In genomic region chr11:58134151-58134550, GRCh38 we compare ENCODE assay signal across 22 cellular contexts. TPM values are rescaled to one million over a fixed set of nuclear protein-coding genes. Genes with fewer than 3 reads are reported as not detected.
DNase-seq lines count a peak whose midpoint lies in the region; ATAC-seq and TF ChIP-seq lines count a peak whose summit lies in the region.
"Had no signal": no experiment of that assay in that cellular context is flagged by ENCODE, and none has a peak within 500 bp of the region (broad histone marks: within the 10 kb centered on the region; RNA-seq: fewer than 3 reads in every experiment).

No MANE protein-coding gene starts in this region.

- no peaks in the 10 kb centered on the region for H4K20me1 ChIP-seq in GM23248 (ENCODE audit: insufficient read depth)

- no peaks in the 10 kb centered on the region for H3F3A ChIP-seq in GM23248 (ENCODE audit: insufficient read depth)

- H2BK15ac ChIP-seq in mesendoderm (replicated peaks; ENCODE audit: low read depth), result no peak overlapping the region

- no peak overlapping the region for H3K9ac ChIP-seq in GM23248
- no peak overlapping the region for H3K9ac ChIP-seq in mesendoderm (ENCODE audit: low read length)

- H4K8ac ChIP-seq in mesendoderm (ENCODE audit: low read depth, low read length), result no peak overlapping the region

- CTCF ChIA-PET in HEK293T (lab: Yijun Ruan, JAX), result interaction anchor here (0.6 kb wide), 2 partner anchors 640 to 824 kb away, joined by 3 read pairs; no protein-coding TSS in a partner anchor

- WGBS in GM23248 (ENCODE audit: low coverage in 1 of 2, low lambda C conversion rate in 2 of 2, missing lambda C conversion rate in 2 of 2), 2 experiments, result 10 to 18% methylated on average over 1 of the region's 1 CpG
- WGBS in mesendoderm (ENCODE audit: extremely low coverage, insufficient coverage, low lambda C conversion rate), result no CpG with 5 or more reads among the region's 1 CpG

- no peaks in the 10 kb centered on the region for H3K27me3 ChIP-seq in GM23248 (replicated peaks; ENCODE audit: insufficient read depth)
- H3K27me3 ChIP-seq in mesendoderm (ENCODE audit: insufficient read depth, low read length, poor library complexity), result no peaks in the 10 kb centered on the region
- H3K27me3 ChIP-seq in tibial artery, result no peaks in the 10 kb centered on the region

- intact Hi-C loops in tibial artery (cut with DNase I; ENCODE audit: low total_unique reads), result no loop called here

- ATAC-seq in HG03521 (IDR thresholded peaks at IDR 0.05; ENCODE audit: unreplicated experiment) (no peak), HG03025 (IDR thresholded peaks at IDR 0.05; ENCODE audit: low FRiP score, unreplicated experiment) (no peak)
- ATAC-seq: Right ventricle myocardium inferior had no signal

- H3K56ac ChIP-seq in mesendoderm (ENCODE audit: low read length), result no peak overlapping the region

- H3K18ac ChIP-seq in mesendoderm (ENCODE audit: low read length), result no peak overlapping the region

- H3K36me3 ChIP-seq in GM23248 (ENCODE audit: low read depth), result no peaks in the 10 kb centered on the region
- no peaks in the 10 kb centered on the region for H3K36me3 ChIP-seq in mesendoderm (ENCODE audit: control insufficient read depth, insufficient read depth, low read length)
- H3K36me3 ChIP-seq in tibial artery, result no peaks in the 10 kb centered on the region

- H3K9me3 ChIP-seq in GM23248 (ENCODE audit: low read depth) (no peaks in the 10 kb centered on the region), tibial artery (no peaks in the 10 kb centered on the region)

- no peaks in the 10 kb centered on the region for H3K4me1 ChIP-seq in GM23248 (ENCODE audit: insufficient read depth)
- H3K4me1 ChIP-seq in mesendoderm (ENCODE audit: control insufficient read depth, low read depth, low read length), result no peaks in the 10 kb centered on the region
- H3K4me1 ChIP-seq in tibial artery, result no peaks in the 10 kb centered on the region

- H3K4me2 ChIP-seq in GM23248 (ENCODE audit: unreplicated experiment) (no peak overlapping the region), mesendoderm (ENCODE audit: low read length) (no peak overlapping the region)

- no peaks in the 10 kb centered on the region for H3K9me2 ChIP-seq in GM23248 (ENCODE audit: insufficient read depth)

- H3K27ac ChIP-seq in GM23248, result no peak overlapping the region
- no peak overlapping the region for H3K27ac ChIP-seq in mesendoderm (ENCODE audit: low read depth, low read length)
- H3K27ac ChIP-seq in tibial artery, result no peak overlapping the region

- no peak overlapping the region for H3K4ac ChIP-seq in mesendoderm (ENCODE audit: low read depth, low read length)

- H2BK120ac ChIP-seq in mesendoderm (ENCODE audit: low read depth, low read length), result no peak overlapping the region

- TF ChIP-seq CTCF in tibial artery (IDR thresholded peaks at IDR 0.05), result no peak

- no peak overlapping the region for H2BK5ac ChIP-seq in mesendoderm (ENCODE audit: low read length)

- H3K4me3 ChIP-seq in GM23248 (no peak overlapping the region), mesendoderm (ENCODE audit: low read length) (no peak overlapping the region), tibial artery (no peak overlapping the region)

- POLR2A ChIA-PET in HEK293T (lab: Yijun Ruan, JAX), result no interaction called here

- no peak overlapping the region for H4K5ac ChIP-seq in mesendoderm (ENCODE audit: low read length)

- H3K79me2 ChIP-seq in GM23248 (ENCODE audit: insufficient read depth) (no peaks in the 10 kb centered on the region), mesendoderm (ENCODE audit: control insufficient read depth, insufficient read depth, low read length) (no peaks in the 10 kb centered on the region)

- in situ Hi-C loops in GM23248 (cut with MboI), result no loop called here
- in situ Hi-C loops in SK-MEL-5 (cut with HindIII; ENCODE audit: low pct_unique_long_range_greater_than_20kb, low sequenced_read_pairs), result no loop called here

- H2AK5ac ChIP-seq in mesendoderm (ENCODE audit: low read length), result no peak overlapping the region

- no peak overlapping the region for H2AFZ ChIP-seq in GM23248

- DNase-seq in GM23248 (peak; percentile 6), SK-MEL-5 (ENCODE audit: low read depth, low spot score) (peak; percentile 28), mesendoderm (peak; percentile 35), HEK293T (ENCODE audit: extremely low spot score) (no peak), tibial artery (no peak)
- DNase-seq: ACHN; C1 segment of cervical spinal cord; GOT3; HFFc6; Kasumi-1; MM.1S; NCI-H1092; NCI-H1436 treated with DMSO at 0.1 percent for 48 hours; NCI-H2029; NCI-H2171; NCI-H526 treated with DMSO at 0.1 percent for 48 hours; NK-92 treated with Interleukin-12 subunit alpha and Interleukin-12 subunit beta, amount 100 ng/mL, for 24 hours had no signal

- H3K79me1 ChIP-seq in mesendoderm (ENCODE audit: low read length), result no peaks in the 10 kb centered on the region

- no peak overlapping the region for H3K23ac ChIP-seq in mesendoderm (ENCODE audit: low read length)

TF ChIP-seq in HEK293T, 16 proteins besides CTCF, POLR2A, EP300 and RAD21:
- TF ChIP-seq HDGF (IDR thresholded peaks at IDR 0.05; ENCODE audit: borderline replicate concordance), result no peak
- TF ChIP-seq LEF1 (IDR thresholded peaks at IDR 0.05; ENCODE audit: borderline replicate concordance), result no peak
- TF ChIP-seq PKNOX1 (IDR thresholded peaks at IDR 0.05), result no peak

RNA-seq across cellular contexts. Expression of gene OR9I1, which starts 8.8 kb away (rescaled TPM):
- total RNA-seq in GM23248 (2014; rRNA removed; shearing (Covaris generic)), result not detected in 2 replicates
- not detected in 2 replicates for polyA plus RNA-seq in GM23248 (2016; fragmentation: Nextera tagmentation; extraction: Ambion mirVana)
- not detected in 2 replicates for total RNA-seq in SK-MEL-5 (2014; rRNA removed; shearing (Covaris generic))
- polyA plus RNA-seq in SK-MEL-5 (2015; cell fraction: cytosol; rRNA removed), result not detected in 2 replicates
- polyA plus RNA-seq in SK-MEL-5 (2015; cell fraction: nucleus; rRNA removed), result not detected in 2 replicates
- not detected for polyA plus RNA-seq in mesendoderm (2013, experiment 1 of 2)
- polyA plus RNA-seq in mesendoderm (2013, experiment 2 of 2), result not detected
- total RNA-seq: G401, HFFc6, Right ventricle myocardium inferior had no signal
- polyA plus RNA-seq: IgD-negative memory B cell had no signal

RNA-seq across cellular contexts. Expression of gene OR9Q2, which starts 54.7 kb away (rescaled TPM):
- not detected in 2 replicates for total RNA-seq in GM23248 (2014; rRNA removed; shearing (Covaris generic))
- not detected in 2 replicates for polyA plus RNA-seq in GM23248 (2016; fragmentation: Nextera tagmentation; extraction: Ambion mirVana)
- not detected in 2 replicates for total RNA-seq in SK-MEL-5 (2014; rRNA removed; shearing (Covaris generic))
- not detected in 2 replicates for polyA plus RNA-seq in SK-MEL-5 (2015; cell fraction: cytosol; rRNA removed)
- not detected in 2 replicates for polyA plus RNA-seq in SK-MEL-5 (2015; cell fraction: nucleus; rRNA removed)
- polyA plus RNA-seq in mesendoderm (2013, experiment 1 of 2), result not detected
- not detected for polyA plus RNA-seq in mesendoderm (2013, experiment 2 of 2)
- total RNA-seq: G401, HFFc6, Right ventricle myocardium inferior had no signal
- polyA plus RNA-seq: IgD-negative memory B cell had no signal

Comparison
In these comparisons a context has a peak if more than half of its experiments do, and no peak if none do; other contexts are left out.
1. DNase-seq: peak in GM23248 (single experiment), SK-MEL-5 (single experiment) and mesendoderm (single experiment); none in HEK293T (single experiment) and tibial artery (0 of 2).